ENCODE assay signal across 18 cellular contexts in genomic region chr17:18910881-18911280, GRCh38. TPM values are rescaled to one million over a fixed set of nuclear protein-coding genes. Genes with fewer than 3 reads are reported as not detected.
DNase-seq lines count a peak whose midpoint lies in the region; ATAC-seq and TF ChIP-seq lines count a peak whose summit lies in the region.
"Had no signal": no experiment of that assay in that cellular context is flagged by ENCODE, and none has a peak within 500 bp of the region (broad histone marks: within the 10 kb centered on the region; RNA-seq: fewer than 3 reads in every experiment).

No MANE protein-coding gene starts in this region.

- H3K4me1 ChIP-seq in trophoblast cell (ENCODE audit: control insufficient read depth in 1 of 2, insufficient read depth in 2 of 2, low read length in 2 of 2) (peaks cover 5 to 12% of the 10 kb centered on the region in 2 experiments), esophagus muscularis mucosa (no peaks in the 10 kb centered on the region)

- H3K79me2 ChIP-seq in trophoblast cell (ENCODE audit: control insufficient read depth, insufficient read depth, low read length, poor library complexity): no peaks in the 10 kb centered on the region

- no peak overlapping the region for H3K4me3 ChIP-seq in trophoblast cell (ENCODE audit: low read depth, low read length)
- no peak overlapping the region for H3K4me3 ChIP-seq in esophagus muscularis mucosa

- no peak overlapping the region for H2BK120ac ChIP-seq in trophoblast cell (ENCODE audit: insufficient read depth, low read length, poor library complexity)

- H3K14ac ChIP-seq in trophoblast cell (ENCODE audit: low read length): no peak overlapping the region

- no peak overlapping the region for H3K18ac ChIP-seq in trophoblast cell (ENCODE audit: low read length)

- DNase-seq in EH (ENCODE audit: low read depth) (peak; percentile 26), RPMI7951 (ENCODE audit: low read depth) (peak; percentile 69), left lobe of liver (ENCODE audit: low spot score) (peak; percentile 2), trophoblast cell (peak; percentile 93 to 97), NCI-H345 (lab: John Stamatoyannopoulos, UW) (no peak), esophagus muscularis mucosa (ENCODE audit: extremely low spot score) (no peak), cardiac septum (ENCODE audit: low spot score) (no peak), NCI-H1417 (lab: John Stamatoyannopoulos, UW) (no peak)
- DNase-seq: ACHN; C1 segment of cervical spinal cord; CD4-positive, alpha-beta T cell; DMS153; DMS79 treated with DMSO at 0.1 percent for 48 hours; GF-D8 had no signal

- H2AFZ ChIP-seq in trophoblast cell (ENCODE audit: insufficient read depth, low read length, poor library complexity): no peak overlapping the region

- no CpG with 5 or more reads among the region's 6 CpGs for WGBS in trophoblast cell (ENCODE audit: extremely low coverage, insufficient coverage, insufficient read length)
- 95% methylated on average over 6 of the region's 6 CpGs for WGBS in esophagus muscularis mucosa

- peak overlapping the region; percentile 16 for H3K4me2 ChIP-seq in trophoblast cell (ENCODE audit: low read length)

- no peak overlapping the region for H3K23ac ChIP-seq in trophoblast cell (ENCODE audit: low read length)

- TF ChIP-seq EP300 in esophagus muscularis mucosa (IDR thresholded peaks at IDR 0.05): no peak

- no peak for TF ChIP-seq POLR2A in esophagus muscularis mucosa (IDR thresholded peaks at IDR 0.05; ENCODE audit: low read depth)

- H3K9me3 ChIP-seq in trophoblast cell (ENCODE audit: insufficient read depth, low read depth, low read length): no peaks in the 10 kb centered on the region
- H3K9me3 ChIP-seq in esophagus muscularis mucosa: no peaks in the 10 kb centered on the region

- peak overlapping the region; percentile 55 for H2BK5ac ChIP-seq in trophoblast cell (ENCODE audit: low read depth, low read length, poor library complexity)

- H3K9ac ChIP-seq in trophoblast cell (ENCODE audit: low read length): no peak overlapping the region

- H3K27me3 ChIP-seq in trophoblast cell (ENCODE audit: insufficient read depth, low read length): no peaks in the 10 kb centered on the region
- no peaks in the 10 kb centered on the region for H3K27me3 ChIP-seq in esophagus muscularis mucosa

- H3K36me3 ChIP-seq in trophoblast cell (ENCODE audit: control insufficient read depth in 1 of 2, insufficient read depth in 2 of 2, low read length in 2 of 2) (peaks cover 25 to 28% of the 10 kb centered on the region in 2 experiments), esophagus muscularis mucosa (peaks cover 19 to 80% (median 59%) of the 10 kb centered on the region in 4 donors)

- no peak overlapping the region for H4K91ac ChIP-seq in trophoblast cell (ENCODE audit: low read depth, low read length)

- TF ChIP-seq CTCF in esophagus muscularis mucosa (IDR thresholded peaks at IDR 0.05): no peak

- H2BK12ac ChIP-seq in trophoblast cell (ENCODE audit: low read length): no peak overlapping the region

- no peak overlapping the region for H4K12ac ChIP-seq in trophoblast cell (ENCODE audit: low read depth, low read length)

- intact Hi-C loops in esophagus muscularis mucosa (cut with DNase I): no loop called here
- intact Hi-C loops in cardiac septum (cut with DNase I): no loop called here

- no peak overlapping the region for H3K4ac ChIP-seq in trophoblast cell (ENCODE audit: low read depth, low read length)

- H4K8ac ChIP-seq in trophoblast cell (ENCODE audit: low read depth, low read length): no peak overlapping the region

- H2AK5ac ChIP-seq in trophoblast cell (ENCODE audit: low read length): no peak overlapping the region

- peak overlapping the region; percentile 8 for H3K27ac ChIP-seq in trophoblast cell (ENCODE audit: low read depth, low read length)
- H3K27ac ChIP-seq in esophagus muscularis mucosa (replicated peaks in 1 of 4): no peak overlapping the region
- H3K27ac ChIP-seq: HL-60 had no signal

- H3K79me1 ChIP-seq in trophoblast cell (ENCODE audit: low read length): peaks cover 2% of the 10 kb centered on the region

- no peak for ATAC-seq in left lobe of liver
- ATAC-seq: HCT116 had no signal

RNA-seq across cellular contexts. Expression of gene SLC5A10, which starts 41.1 kb away (rescaled TPM):
- total RNA-seq in RPMI7951 (2014; rRNA removed; shearing (Covaris generic)): not detected in 2 replicates
- total RNA-seq in left lobe of liver: not detected
- 0.21 and 0.25 TPM in 2 replicates for polyA plus RNA-seq in trophoblast cell (2013)
- not detected for total RNA-seq in esophagus muscularis mucosa
- 0.13 TPM for total RNA-seq in cardiac septum
- total RNA-seq: A172; CD4-positive, alpha-beta T cell; H4 had no signal

RNA-seq across cellular contexts. Expression of gene PRPSAP2, which starts 53.0 kb away (rescaled TPM):
- 26.6 and 31.7 TPM in 2 replicates for total RNA-seq in RPMI7951 (2014; rRNA removed; shearing (Covaris generic))
- total RNA-seq in left lobe of liver (15.6 TPM), esophagus muscularis mucosa (10 to 100 TPM; 19.2 to 29.1 (median 22.3) TPM), cardiac septum (20.9 TPM)
- 23.2 and 23.5 TPM in 2 replicates for polyA plus RNA-seq in trophoblast cell (2013)

Comparison
In these comparisons a context has a peak if more than half of its experiments do, and no peak if none do; other contexts are left out.
1. DNase-seq: peak in EH (single experiment), RPMI7951 (single experiment), left lobe of liver (single experiment) and trophoblast cell (2 of 2); none in NCI-H345 (single experiment), esophagus muscularis mucosa (single experiment), cardiac septum (single experiment) and NCI-H1417 (0 of 3).